20 cellular contexts compared by ENCODE assay signal in the genomic region with DNA sequence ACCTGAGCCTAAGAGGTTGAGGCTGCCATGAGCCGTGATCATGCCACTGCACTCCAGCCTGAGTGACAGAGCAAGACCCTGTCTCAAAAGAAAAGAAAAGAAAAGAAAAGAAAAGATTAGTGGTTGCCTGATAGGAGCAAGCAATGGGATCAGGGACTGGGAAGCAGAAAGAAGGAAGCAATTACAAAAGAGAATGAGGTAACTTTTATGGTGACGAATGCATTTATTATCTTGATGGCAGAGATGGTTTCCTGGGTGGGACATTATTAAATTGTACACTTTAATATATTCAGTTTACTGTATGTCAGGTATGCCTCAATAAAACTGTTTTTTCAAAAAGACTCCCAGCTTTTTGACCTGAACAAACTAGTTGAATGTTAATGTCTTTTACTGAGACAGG. TPM values are rescaled to one million over a fixed set of nuclear protein-coding genes. Genes with fewer than 3 reads are reported as not detected.
DNase-seq lines count a peak whose midpoint lies in the region; FAIRE-seq and TF ChIP-seq lines count a peak whose summit lies in the region.
"Had no signal": no experiment of that assay in that cellular context is flagged by ENCODE, and none has a peak within 500 bp of the region (broad histone marks: within the 10 kb centered on the region; RNA-seq: fewer than 3 reads in every experiment).

No MANE protein-coding gene starts in this region.

- CTCF ChIA-PET in SK-N-SH (lab: Yijun Ruan, JAX) = interaction anchor here (1.0 to 2.1 kb wide), 3 partner anchors 10 to 41 kb away, joined by 3 to 6 read pairs (median 6); a partner anchor contains a TSS

- no peaks in the 10 kb centered on the region for H3K9me3 ChIP-seq in SK-N-SH
- H3K9me3 ChIP-seq in sigmoid colon = no peaks in the 10 kb centered on the region

- TF ChIP-seq EP300 in SK-N-SH (IDR thresholded peaks at IDR 0.05; ENCODE audit: borderline replicate concordance in 1 of 2, low read depth in 1 of 2, low read length in 1 of 2) (no peak), sigmoid colon (IDR thresholded peaks at IDR 0.05) (no peak)

- DNase-seq in ELR (ENCODE audit: low read depth) = peak; percentile 57
- no peak for DNase-seq in SK-N-SH
- DNase-seq in fibroblast of the aortic adventitia (ENCODE audit: low read depth) = peak; percentile 47
- DNase-seq in sigmoid colon = no peak
- no peak for DNase-seq in NCI-H510A treated with DMSO at 0.1 percent for 48 hours (lab: John Stamatoyannopoulos, UW)
- no peak for DNase-seq in T-helper 2 cell
- DNase-seq in DMS79 (lab: John Stamatoyannopoulos, UW) = no peak
- no peak for DNase-seq in HTR-8/SVneo (ENCODE audit: insufficient read length, low spot score)
- DNase-seq: activated CD4-positive, alpha-beta T cell treated with anti-CD3 and anti-CD28 coated beads for 1 hour; activated CD8-positive, alpha-beta memory T cell treated with anti-CD3 and anti-CD28 coated beads, Interleukin-2, amount 50 U/mL, for 48 hours; aorta; Calu3; immature natural killer cell; NCI-H187; NCI-H446; SHP77 treated with DMSO at 0.1 percent for 48 hours had no signal

- TF ChIP-seq CTCF in SK-N-SH (IDR thresholded peaks at IDR 0.05) = no peak
- no peak for TF ChIP-seq CTCF in fibroblast of the aortic adventitia (IDR thresholded peaks at IDR 0.05; ENCODE audit: insufficient read depth, low read length)
- TF ChIP-seq CTCF in sigmoid colon (IDR thresholded peaks at IDR 0.05) = no peak

- no peaks in the 10 kb centered on the region for H3K79me2 ChIP-seq in SK-N-SH (ENCODE audit: insufficient read depth)

- H3K36me3 ChIP-seq in SK-N-SH (replicated peaks in 1 of 2; ENCODE audit: control insufficient read depth in 1 of 2, insufficient read depth in 2 of 2, low read length in 1 of 2) (no peaks in the 10 kb centered on the region), sigmoid colon (no peaks in the 10 kb centered on the region)
- H3K36me3 ChIP-seq: neural progenitor cell had no signal

- POLR2A ChIA-PET in SK-N-SH (lab: Yijun Ruan, JAX) = no interaction called here

- TF ChIP-seq RAD21 in SK-N-SH (IDR thresholded peaks at IDR 0.05; ENCODE audit: low read length) = no peak

- H3K4me1 ChIP-seq in SK-N-SH (ENCODE audit: control insufficient read depth in 1 of 2, insufficient read depth in 2 of 2, low read depth in 1 of 2, low read length in 1 of 2) (peaks cover 0 to 29% of the 10 kb centered on the region in 2 experiments; a peak in 3 of 4 replicates), sigmoid colon (peaks cover 0 to 29% (median 17%) of the 10 kb centered on the region in 4 donors)
- H3K4me1 ChIP-seq: neural progenitor cell had no signal

- peaks cover 34% of the 10 kb centered on the region for H3F3A ChIP-seq in SK-N-SH (replicated peaks; ENCODE audit: insufficient read depth)

- no peak for FAIRE-seq in HTR-8/SVneo (lab: Jason Lieb, UNC)
- FAIRE-seq: G401.6, GM12878 had no signal

- H3K4me3 ChIP-seq in SK-N-SH (ENCODE audit: low read depth in 2 of 2, low read length in 1 of 2) (no peak overlapping the region), fibroblast of the aortic adventitia (ENCODE audit: low read depth, low read length) (no peak overlapping the region), sigmoid colon (no peak overlapping the region)
- H3K4me3 ChIP-seq: GM12878, neural progenitor cell had no signal

- H4K20me1 ChIP-seq in SK-N-SH (ENCODE audit: insufficient read depth) = no peaks in the 10 kb centered on the region

- no peak for TF ChIP-seq POLR2A in sigmoid colon (IDR thresholded peaks at IDR 0.05)

- peak overlapping the region; percentile 56; the same call in 1 of the 2 replicates for H3K4me2 ChIP-seq in SK-N-SH
- H3K4me2 ChIP-seq: neural progenitor cell had no signal

- H3K27me3 ChIP-seq in SK-N-SH (ENCODE audit: insufficient read depth) = no peaks in the 10 kb centered on the region
- no peaks in the 10 kb centered on the region for H3K27me3 ChIP-seq in sigmoid colon
- H3K27me3 ChIP-seq: neural progenitor cell had no signal

- WGBS in SK-N-SH (ENCODE audit: low lambda C conversion rate) = 72% methylated on average over 2 of the region's 2 CpGs
- WGBS in sigmoid colon, 2 donors = 47 to 62% methylated on average over 2 of the region's 2 CpGs

- no peaks in the 10 kb centered on the region for H3K9me2 ChIP-seq in SK-N-SH

- H2AFZ ChIP-seq in SK-N-SH (ENCODE audit: low read depth) = peak overlapping the region; percentile 33; the same call in 1 of the 2 replicates
- H2AFZ ChIP-seq: neural progenitor cell had no signal

- peak overlapping the region; percentile 87 for H3K9ac ChIP-seq in SK-N-SH
- H3K9ac ChIP-seq: neural progenitor cell had no signal

- intact Hi-C loops in sigmoid colon (cut with DNase I) = no loop called here

- peak overlapping the region in 1 of 2 experiments; percentile 100; a peak in 2 of 4 replicates for H3K27ac ChIP-seq in SK-N-SH (ENCODE audit: low read depth in 2 of 2, low read length in 1 of 2)
- H3K27ac ChIP-seq in sigmoid colon = peak overlapping the region; percentile 20 to 77 (median 68)
- H3K27ac ChIP-seq: neural progenitor cell had no signal

TF ChIP-seq in SK-N-SH, 30 proteins besides CTCF, POLR2A, EP300 and RAD21:
- TF ChIP-seq MXI1 (IDR thresholded peaks at IDR 0.05; ENCODE audit: low read depth, low read length) (no peak), FOXM1 (IDR thresholded peaks at IDR 0.05; ENCODE audit: low read depth) (no peak), FOSL2 (IDR thresholded peaks at IDR 0.05; ENCODE audit: borderline replicate concordance, low read depth) (no peak), MEF2A (IDR thresholded peaks at IDR 0.05; ENCODE audit: borderline replicate concordance, low read depth) (no peak), TAF1 (IDR thresholded peaks at IDR 0.05; ENCODE audit: borderline replicate concordance, low read depth, low read length) (no peak), NRF1 (IDR thresholded peaks at IDR 0.05; ENCODE audit: low read depth, low read length) (no peak)
- TF ChIP-seq, protein P1, sequence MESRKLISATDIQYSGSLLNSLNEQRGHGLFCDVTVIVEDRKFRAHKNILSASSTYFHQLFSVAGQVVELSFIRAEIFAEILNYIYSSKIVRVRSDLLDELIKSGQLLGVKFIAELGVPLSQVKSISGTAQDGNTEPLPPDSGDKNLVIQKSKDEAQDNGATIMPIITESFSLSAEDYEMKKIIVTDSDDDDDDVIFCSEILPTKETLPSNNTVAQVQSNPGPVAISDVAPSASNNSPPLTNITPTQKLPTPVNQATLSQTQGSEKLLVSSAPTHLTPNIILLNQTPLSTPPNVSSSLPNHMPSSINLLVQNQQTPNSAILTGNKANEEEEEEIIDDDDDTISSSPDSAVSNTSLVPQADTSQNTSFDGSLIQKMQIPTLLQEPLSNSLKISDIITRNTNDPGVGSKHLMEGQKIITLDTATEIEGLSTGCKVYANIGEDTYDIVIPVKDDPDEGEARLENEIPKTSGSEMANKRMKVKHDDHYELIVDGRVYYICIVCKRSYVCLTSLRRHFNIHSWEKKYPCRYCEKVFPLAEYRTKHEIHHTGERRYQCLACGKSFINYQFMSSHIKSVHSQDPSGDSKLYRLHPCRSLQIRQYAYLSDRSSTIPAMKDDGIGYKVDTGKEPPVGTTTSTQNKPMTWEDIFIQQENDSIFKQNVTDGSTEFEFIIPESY (IDR thresholded peaks at IDR 0.05; ENCODE audit: borderline replicate concordance, low read depth) = no peak
- TF ChIP-seq, protein P2, sequence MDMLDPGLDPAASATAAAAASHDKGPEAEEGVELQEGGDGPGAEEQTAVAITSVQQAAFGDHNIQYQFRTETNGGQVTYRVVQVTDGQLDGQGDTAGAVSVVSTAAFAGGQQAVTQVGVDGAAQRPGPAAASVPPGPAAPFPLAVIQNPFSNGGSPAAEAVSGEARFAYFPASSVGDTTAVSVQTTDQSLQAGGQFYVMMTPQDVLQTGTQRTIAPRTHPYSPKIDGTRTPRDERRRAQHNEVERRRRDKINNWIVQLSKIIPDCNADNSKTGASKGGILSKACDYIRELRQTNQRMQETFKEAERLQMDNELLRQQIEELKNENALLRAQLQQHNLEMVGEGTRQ (IDR thresholded peaks at IDR 0.05; ENCODE audit: borderline replicate concordance, low read depth, low read length) = no peak

RNA-seq across cellular contexts. Expression of a gene that starts 7.5 kb away (rescaled TPM):
- polyA plus RNA-seq in SK-N-SH (2012; rRNA removed) (55.2 and 63.6 TPM in 2 replicates), sigmoid colon (10 to 100 TPM; 61.8 to 85.9 (median 78.4) TPM)
- polyA plus RNA-seq in SK-N-SH (2012; cell fraction: cytosol; rRNA removed) = 78.2 and 78.4 TPM in 2 replicates
- polyA plus RNA-seq in SK-N-SH (2012; cell fraction: nucleus; rRNA removed) = 31.6 and 34.6 TPM in 2 replicates
- total RNA-seq in fibroblast of the aortic adventitia (ENCODE audit: low replicate concordance) (31.2 and 60.2 TPM in 2 replicates), sigmoid colon (100 to 1,000 TPM in 3 of 4 donors, 10 to 100 TPM in 1; 88.2 to 159 (median 123) TPM)

RNA-seq across cellular contexts. Expression of a gene that starts 36.0 kb away (rescaled TPM):
- 56.2 and 59.8 TPM in 2 replicates for polyA plus RNA-seq in SK-N-SH (2012; rRNA removed)
- polyA plus RNA-seq in SK-N-SH (2012; cell fraction: cytosol; rRNA removed) = 39.3 and 56.3 TPM in 2 replicates
- 73.4 and 106 TPM in 2 replicates for polyA plus RNA-seq in SK-N-SH (2012; cell fraction: nucleus; rRNA removed)
- total RNA-seq in fibroblast of the aortic adventitia (ENCODE audit: low replicate concordance) = 0.41 and 0.90 TPM in 2 replicates
- 10 to 100 TPM in 2 of 4 donors, 1 to 10 TPM in 2; 4.7 to 17.6 (median 10.4) TPM for total RNA-seq in sigmoid colon
- 10 to 100 TPM in 2 of 3 donors, 1 to 10 TPM in 1; 5.4 to 15.0 (median 11.6) TPM for polyA plus RNA-seq in sigmoid colon

RNA-seq across cellular contexts. Expression of a gene that starts 49.6 kb away (rescaled TPM):
- polyA plus RNA-seq in SK-N-SH (2012; rRNA removed) (0.02 TPM in 1 of 2 replicates, not detected in the other), sigmoid colon (under 1 TPM in 1 of 3 donors, not detected in 2; 0.25 TPM)
- 0.01 TPM in 2 replicates for polyA plus RNA-seq in SK-N-SH (2012; cell fraction: cytosol; rRNA removed)
- 0.09 and 0.10 TPM in 2 replicates for polyA plus RNA-seq in SK-N-SH (2012; cell fraction: nucleus; rRNA removed)
- total RNA-seq in fibroblast of the aortic adventitia (ENCODE audit: low replicate concordance) (not detected in 2 replicates), sigmoid colon (not detected)
- total RNA-seq: aorta, Calu3, renal cortical epithelial cell had no signal
- polyA plus RNA-seq: aorta, immature natural killer cell had no signal

Comparison
In these comparisons a context has a peak if more than half of its experiments do, and no peak if none do; other contexts are left out.
1. DNase-seq: peak in ELR (single experiment) and fibroblast of the aortic adventitia (single experiment); none in SK-N-SH (single experiment), sigmoid colon (single experiment), NCI-H510A treated with DMSO at 0.1 percent for 48 hours (single experiment), T-helper 2 cell (0 of 5), DMS79 (single experiment) and HTR-8/SVneo (single experiment).